In genomic region chr2:163345795-163346573, GRCh38 we compare ENCODE assay signal across 8 cellular contexts.
A peak's percentile ranks its signal among the peaks of the same experiment; 100 is the strongest.
DNase-seq lines count a peak whose midpoint lies in the region; ATAC-seq and TF ChIP-seq lines count a peak whose summit lies in the region.

No MANE protein-coding gene starts in this region.

- ATAC-seq in DND-41 (ENCODE audit: insufficient read depth, low read depth) (peak; percentile 66), GM21447 (IDR thresholded peaks at IDR 0.05; ENCODE audit: unreplicated experiment) (peak; percentile 79)
- ATAC-seq in activated naive CD8-positive, alpha-beta T cell treated with anti-CD3 and anti-CD28 coated beads, Interleukin-2, amount 50 U/mL, for 24 hours = no peak

- H2AFZ ChIP-seq in DND-41 (ENCODE audit: low read depth, low read length) = no peak overlapping the region

- no peaks in the 10 kb centered on the region for H4K20me1 ChIP-seq in DND-41 (ENCODE audit: insufficient read depth, low read length)

- no peaks in the 10 kb centered on the region for H3K27me3 Mint-ChIP-seq in chondrocyte (ENCODE audit: low read depth)
- H3K27me3 Mint-ChIP-seq in activated naive CD8-positive, alpha-beta T cell treated with anti-CD3 and anti-CD28 coated beads, Interleukin-2, amount 50 U/mL, for 24 hours = no peaks in the 10 kb centered on the region

- H3K27ac Mint-ChIP-seq in chondrocyte (ENCODE audit: unreplicated experiment) = no peak overlapping the region
- H3K27ac Mint-ChIP-seq in activated naive CD8-positive, alpha-beta T cell treated with anti-CD3 and anti-CD28 coated beads, Interleukin-2, amount 50 U/mL, for 24 hours = no peak overlapping the region

- H3K9me3 ChIP-seq in DND-41 (ENCODE audit: insufficient read depth, low read length, severe bottlenecking) = no peaks in the 10 kb centered on the region

- TF ChIP-seq CTCF in DND-41 (IDR thresholded peaks at IDR 0.05; ENCODE audit: borderline replicate concordance, extremely low read depth, low read length, poor library complexity, severe bottlenecking) = peak; percentile 73
- TF ChIP-seq CTCF in HL-60 (IDR thresholded peaks at IDR 0.05; ENCODE audit: insufficient read depth, low read length) = peak; percentile 44
- TF ChIP-seq CTCF in chondrocyte (IDR thresholded peaks at IDR 0.05) = peak; percentile 95

- H3K4me2 ChIP-seq in DND-41 (ENCODE audit: insufficient read depth, low read length) = no peak overlapping the region

- no peaks in the 10 kb centered on the region for H3K9me3 Mint-ChIP-seq in chondrocyte (ENCODE audit: low read depth)
- H3K9me3 Mint-ChIP-seq in activated naive CD8-positive, alpha-beta T cell treated with anti-CD3 and anti-CD28 coated beads, Interleukin-2, amount 50 U/mL, for 24 hours = no peaks in the 10 kb centered on the region

- H3K9ac ChIP-seq in DND-41 (ENCODE audit: low read depth, low read length) = no peak overlapping the region

- H3K27ac ChIP-seq in DND-41 (ENCODE audit: low read length) (no peak overlapping the region), HL-60 (replicated peaks) (no peak overlapping the region)

- no peaks in the 10 kb centered on the region for H3K36me3 Mint-ChIP-seq in chondrocyte (ENCODE audit: low read depth)
- no peaks in the 10 kb centered on the region for H3K36me3 Mint-ChIP-seq in activated naive CD8-positive, alpha-beta T cell treated with anti-CD3 and anti-CD28 coated beads, Interleukin-2, amount 50 U/mL, for 24 hours (ENCODE audit: low read depth)

- H3K27me3 ChIP-seq in DND-41 (ENCODE audit: insufficient read depth, low read length, poor library complexity) = peaks cover 9% of the 10 kb centered on the region
- H3K27me3 ChIP-seq in HL-60 (ENCODE audit: insufficient read depth, poor library complexity, severe bottlenecking) = no peaks in the 10 kb centered on the region

- H3K4me1 Mint-ChIP-seq in chondrocyte (ENCODE audit: low read depth) = peaks cover 50% of the 10 kb centered on the region
- H3K4me1 Mint-ChIP-seq in activated naive CD8-positive, alpha-beta T cell treated with anti-CD3 and anti-CD28 coated beads, Interleukin-2, amount 50 U/mL, for 24 hours = no peaks in the 10 kb centered on the region

- no peaks in the 10 kb centered on the region for H3K4me1 ChIP-seq in DND-41 (ENCODE audit: insufficient read depth, low read length)

- no peak overlapping the region for H3K4me3 ChIP-seq in DND-41 (ENCODE audit: low read depth in 1 of 2, low read length in 2 of 2)
- no peak overlapping the region for H3K4me3 ChIP-seq in HL-60 (replicated peaks; ENCODE audit: insufficient read depth, low read length)

- no peak overlapping the region for H3K4me3 Mint-ChIP-seq in chondrocyte (ENCODE audit: unreplicated experiment)
- no peak overlapping the region for H3K4me3 Mint-ChIP-seq in activated naive CD8-positive, alpha-beta T cell treated with anti-CD3 and anti-CD28 coated beads, Interleukin-2, amount 50 U/mL, for 24 hours

- no peaks in the 10 kb centered on the region for H3K79me2 ChIP-seq in DND-41 (ENCODE audit: insufficient read depth, low read length)

- no peaks in the 10 kb centered on the region for H3K36me3 ChIP-seq in DND-41 (ENCODE audit: insufficient read depth, low read length)

- no peak for DNase-seq in DND-41
- peak in 1 of 2 experiments; percentile 35 for DNase-seq in HL-60 (ENCODE audit: low read depth in 1 of 2, low spot score in 1 of 2)
- DNase-seq in NCI-H774 (lab: John Stamatoyannopoulos, UW) = peak; percentile 56
- no peak for DNase-seq in chondrocyte (ENCODE audit: low spot score)
- DNase-seq in middle frontal gyrus (ENCODE audit: extremely low spot score, low spot score) = peak; percentile 67
- DNase-seq in activated naive CD8-positive, alpha-beta T cell treated with anti-CD3 and anti-CD28 coated beads, Interleukin-2, amount 50 U/mL, for 24 hours = no peak
- DNase-seq in NCI-H187 treated with DMSO at 0.1 percent for 48 hours (lab: John Stamatoyannopoulos, UW) = no peak

Comparison
In these comparisons a context has a peak if more than half of its experiments do, and no peak if none do; other contexts are left out.
1. DNase-seq: peak in NCI-H774 (single experiment) and middle frontal gyrus (single experiment); none in DND-41 (single experiment), chondrocyte (single experiment), activated naive CD8-positive, alpha-beta T cell treated with anti-CD3 and anti-CD28 coated beads, Interleukin-2, amount 50 U/mL, for 24 hours (single experiment) and NCI-H187 treated with DMSO at 0.1 percent for 48 hours (single experiment).
2. CTCF ChIP-seq: peak in every context shown above with its lines; median percentile 95 in chondrocyte; 73 in DND-41; 44 in HL-60.